ENCODE assay signal across 20 cellular contexts in genomic region chr7:36532981-36533499, GRCh38.
"Had no signal": no experiment of that assay in that cellular context is flagged by ENCODE, and none has a peak within 500 bp of the region (broad histone marks: within the 10 kb centered on the region; RNA-seq: fewer than 3 reads in every experiment).

No MANE protein-coding gene starts in this region.

- H3K4me3 ChIP-seq: colonic mucosa, esophagus squamous epithelium, gastrocnemius medialis, heart right ventricle, left lung, lower lobe of right lung, mucosa of descending colon had no signal

- H3K36me3 ChIP-seq: colonic mucosa, esophagus squamous epithelium, gastrocnemius medialis, lower lobe of right lung had no signal

- DNase-seq: colonic mucosa; cortex of kidney; effector CD8-positive, alpha-beta T cell; effector memory CD8-positive, alpha-beta T cell; endodermal cell; erythroblast; esophagus squamous epithelium; foreskin fibroblast; foreskin melanocyte; gastrocnemius medialis; heart right ventricle; hippocampal formation; left cardiac atrium; left lung; left ventricle myocardium superior; lower lobe of right lung; mesenchymal stem cell; mucosa of descending colon had no signal

- ATAC-seq: effector memory CD8-positive, alpha-beta T cell; esophagus mucosa; gastrocnemius medialis; heart right ventricle; left cardiac atrium; left lung; left ventricle myocardium superior; mucosa of descending colon had no signal

- H3K27ac ChIP-seq: colonic mucosa, epithelial cell of prostate, esophagus squamous epithelium, gastrocnemius medialis, heart right ventricle, left lung, lower lobe of right lung had no signal

- H3K27me3 ChIP-seq: colonic mucosa, esophagus squamous epithelium, gastrocnemius medialis, heart right ventricle, left lung had no signal

- H3K9me3 ChIP-seq: colonic mucosa, esophagus squamous epithelium, gastrocnemius medialis, heart right ventricle, left lung, lower lobe of right lung, mucosa of descending colon had no signal
